Comparison of ENCODE assay signal across 21 cellular contexts in genomic region chr6:117955684-117956083, GRCh38. TPM values are rescaled to one million over a fixed set of nuclear protein-coding genes. Genes with fewer than 3 reads are reported as not detected.
A peak's percentile ranks its signal among the peaks of the same experiment; 100 is the strongest.
DNase-seq lines count a peak whose midpoint lies in the region; ATAC-seq, FAIRE-seq and TF ChIP-seq lines count a peak whose summit lies in the region.
"Had no signal": no experiment of that assay in that cellular context is flagged by ENCODE, and none has a peak within 500 bp of the region (broad histone marks: within the 10 kb centered on the region; RNA-seq: fewer than 3 reads in every experiment).

No MANE protein-coding gene starts in this region.

- ATAC-seq in GM19395 (IDR thresholded peaks at IDR 0.05; ENCODE audit: unreplicated experiment) (peak; percentile 77), HG02678 (IDR thresholded peaks at IDR 0.05; ENCODE audit: unreplicated experiment) (peak; percentile 68), HG03521 (IDR thresholded peaks at IDR 0.05; ENCODE audit: unreplicated experiment) (peak; percentile 44)
- ATAC-seq in activated T-cell treated with anti-CD3 and anti-CD28 coated beads, Interleukin-2, amount 50 U/mL, for 4 hours, result no peak
- ATAC-seq: A549, heart left ventricle had no signal

- FAIRE-seq in GM12891 (lab: Jason Lieb, UNC), result no peak
- FAIRE-seq: A549, colon, GM18507 had no signal

- no peaks in the 10 kb centered on the region for H3K4me1 Mint-ChIP-seq in activated T-cell treated with anti-CD3 and anti-CD28 coated beads, Interleukin-2, amount 50 U/mL, for 4 hours (ENCODE audit: low read depth)
- H3K4me1 Mint-ChIP-seq: activated CD4-positive, alpha-beta T cell treated with anti-CD3 and anti-CD28 coated beads, Interleukin-2, amount 10 ng/mL, durations not matched to agents 7 days and 5 days had no signal

- TF ChIP-seq POLR2A in GM12891 (IDR thresholded peaks at IDR 0.05; ENCODE audit: low read depth, low read length), result no peak

- H3K27me3 Mint-ChIP-seq in activated T-cell treated with anti-CD3 and anti-CD28 coated beads, Interleukin-2, amount 50 U/mL, for 4 hours (ENCODE audit: low read depth), result peaks cover 2% of the 10 kb centered on the region

- H3K9me3 Mint-ChIP-seq in activated T-cell treated with anti-CD3 and anti-CD28 coated beads, Interleukin-2, amount 50 U/mL, for 4 hours, result no peaks in the 10 kb centered on the region
- H3K9me3 Mint-ChIP-seq: activated CD4-positive, alpha-beta T cell treated with anti-CD3 and anti-CD28 coated beads, Interleukin-2, amount 10 ng/mL, durations not matched to agents 7 days and 5 days; CD4-positive, alpha-beta T cell had no signal

- no peak overlapping the region for H3K4me3 Mint-ChIP-seq in activated T-cell treated with anti-CD3 and anti-CD28 coated beads, Interleukin-2, amount 50 U/mL, for 4 hours
- H3K4me3 Mint-ChIP-seq: activated CD4-positive, alpha-beta T cell treated with anti-CD3 and anti-CD28 coated beads, Interleukin-2, amount 10 ng/mL, durations not matched to agents 7 days and 5 days; CD4-positive, alpha-beta T cell had no signal

- intact Hi-C loops in cardiac septum (cut with DNase I), result no loop called here

- DNase-seq in GM12891 (ENCODE audit: insufficient read length, low spot score), result no peak
- no peak for DNase-seq in NCI-H2227 treated with DMSO at 0.1 percent for 48 hours (lab: John Stamatoyannopoulos, UW)
- DNase-seq in activated T-cell treated with anti-CD3 and anti-CD28 coated beads, Interleukin-2, amount 50 U/mL, for 4 hours, result no peak
- no peak for DNase-seq in T1000 (lab: John Stamatoyannopoulos, UW)
- DNase-seq in cardiac septum (ENCODE audit: low spot score), result no peak
- DNase-seq: activated CD4-positive, alpha-beta T cell treated with anti-CD3 and anti-CD28 coated beads, Interleukin-2, amount 10 ng/mL, durations not matched to agents 7 days and 5 days; CD4-positive, alpha-beta T cell; erythroblast; GOT3; heart left ventricle; KBM-7; NCI-H1694; NCI-H524 treated with DMSO at 0.1 percent for 48 hours; spleen had no signal

- no peaks in the 10 kb centered on the region for H3K36me3 Mint-ChIP-seq in activated T-cell treated with anti-CD3 and anti-CD28 coated beads, Interleukin-2, amount 50 U/mL, for 4 hours (ENCODE audit: insufficient read depth)

TF ChIP-seq in GM12891, 5 proteins besides CTCF, POLR2A, EP300 and RAD21:
- no peak for TF ChIP-seq POLR2AphosphoS5 (IDR thresholded peaks at IDR 0.05; ENCODE audit: low read depth, low read length)
- TF ChIP-seq SPI1 (IDR thresholded peaks at IDR 0.05; ENCODE audit: low read depth, low read length), result peak; percentile 94

RNA-seq across cellular contexts. Expression of gene SLC35F1, which starts 48.6 kb away (rescaled TPM):
- 0.04 TPM for polyA plus RNA-seq in GM12891 (2012; ENCODE audit: low read depth, missing spikeins)
- total RNA-seq in activated T-cell treated with anti-CD3 and anti-CD28 coated beads, Interleukin-2, amount 50 U/mL, for 4 hours, result under 1 TPM; 0.13 to 0.27 (median 0.21) TPM
- total RNA-seq in cardiac septum, result 7.7 TPM
- total RNA-seq: activated CD4-positive, alpha-beta T cell treated with anti-CD3 and anti-CD28 coated beads, Interleukin-2, amount 10 ng/mL, durations not matched to agents 7 days and 5 days; CD4-positive, alpha-beta T cell; T-helper 2 cell treated with Interferon-gamma antibody and Interleukin-4, amounts not matched to agents 100 ng/mL and 5 ng/mL, for 36 hours had no signal

Comparison
In these comparisons a context has a peak if more than half of its experiments do, and no peak if none do; other contexts are left out.
1. ATAC-seq: peak in GM19395 (single experiment), HG02678 (single experiment) and HG03521 (single experiment); none in activated T-cell treated with anti-CD3 and anti-CD28 coated beads, Interleukin-2, amount 50 U/mL, for 4 hours (0 of 2).